Comparison of ENCODE assay signal across 8 cellular contexts in the genomic region with DNA sequence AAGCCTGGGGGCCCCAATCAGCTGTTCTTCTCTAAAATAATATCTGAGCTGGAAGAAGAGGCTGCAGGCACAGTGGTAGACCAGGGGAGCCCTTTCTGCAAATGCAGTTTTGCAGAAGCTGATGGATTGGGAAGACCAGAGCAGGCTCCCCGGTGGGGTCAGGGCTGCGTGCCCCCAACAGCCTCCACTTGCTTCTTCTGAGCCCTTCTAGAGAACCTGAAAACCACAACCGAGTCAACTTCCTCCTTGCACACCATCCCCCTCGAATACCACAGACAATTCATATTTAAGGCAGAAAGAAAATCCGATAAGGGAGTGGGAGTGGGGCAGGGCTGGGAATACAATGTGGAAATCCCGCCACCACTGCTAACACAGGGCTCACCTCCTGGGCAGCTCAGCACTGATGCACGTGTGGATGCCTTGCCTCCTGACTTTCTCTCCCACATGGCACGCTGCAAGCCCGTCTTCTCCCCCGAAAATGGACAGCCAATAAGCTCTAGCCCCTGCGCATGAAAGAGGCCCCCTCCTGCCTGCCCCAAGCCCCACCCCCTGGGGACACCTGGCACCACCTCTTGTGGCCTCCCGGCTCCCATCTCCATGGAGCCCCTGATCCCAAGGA. TPM values are rescaled to one million over a fixed set of nuclear protein-coding genes. Genes with fewer than 3 reads are reported as not detected.
DNase-seq lines count a peak whose midpoint lies in the region; ATAC-seq and TF ChIP-seq lines count a peak whose summit lies in the region.

No MANE protein-coding gene starts in this region.

- H3K36me3 ChIP-seq in heart right ventricle (no peaks in the 10 kb centered on the region), mucosa of descending colon (ENCODE audit: low read depth) (no peaks in the 10 kb centered on the region)

- H3K4me3 ChIP-seq in heart right ventricle (peak overlapping the region in 2 of 10 donors; percentile 22 to 39), mucosa of descending colon (no peak overlapping the region)

- H3K9me3 ChIP-seq in heart right ventricle (no peaks in the 10 kb centered on the region), mucosa of descending colon (no peaks in the 10 kb centered on the region)

- peak overlapping the region; percentile 81 to 97 (median 90) for H3K27ac ChIP-seq in heart right ventricle

- WGBS in heart right ventricle, 2 donors = 60 to 61% methylated on average over 12 of the region's 12 CpGs

- ATAC-seq in heart right ventricle (no peak), Right ventricle myocardium superior (ENCODE audit: poor library complexity) (no peak), mucosa of descending colon (peak; percentile 54), HG02763 (IDR thresholded peaks at IDR 0.05; ENCODE audit: unreplicated experiment) (no peak)

- H3K4me1 ChIP-seq in heart right ventricle (peaks cover 38 to 82% (median 51%) of the 10 kb centered on the region in 9 donors), mucosa of descending colon (ENCODE audit: low read depth) (peaks cover 25% of the 10 kb centered on the region)

- TF ChIP-seq CTCF in heart right ventricle (IDR thresholded peaks at IDR 0.05) (no peak), mucosa of descending colon (IDR thresholded peaks at IDR 0.05) (no peak)

- H3K27me3 ChIP-seq in heart right ventricle = no peaks in the 10 kb centered on the region

- intact Hi-C loops in heart right ventricle (cut with DNase I) = loop anchor here in 1 of 10 donors (2.0 kb wide), 1 partner anchor 13 kb away; no protein-coding TSS in a partner anchor
- intact Hi-C loops in Right ventricle myocardium superior (cut with DNase I) = no loop called here
- intact Hi-C loops in mucosa of descending colon (cut with DNase I, micrococcal nuclease) = no loop called here

- DNase-seq in heart right ventricle = no peak
- DNase-seq in Right ventricle myocardium superior = no peak
- DNase-seq in NCI-H2171 (lab: John Stamatoyannopoulos, UW) = peak; percentile 40
- peak; percentile 21 for DNase-seq in activated T-helper 9 cell treated with anti-CD3 and anti-CD28 coated beads, Interleukin-2, amount 50 U/mL, for 16 hours (ENCODE audit: low read depth)
- no peak for DNase-seq in mucosa of descending colon
- no peak for DNase-seq in AG08395 (ENCODE audit: low spot score)
- DNase-seq in putamen (ENCODE audit: low spot score) = no peak

RNA-seq across cellular contexts. Expression of a gene that starts 25.4 kb away (rescaled TPM):
- total RNA-seq in heart right ventricle (10 to 100 TPM; 18.5 to 60.8 (median 44.7) TPM), Right ventricle myocardium superior (29.3 TPM), mucosa of descending colon (1 to 10 TPM; 2.7 to 7.7 (median 5.6) TPM)
- polyA plus RNA-seq in heart right ventricle = 10 to 100 TPM; 12.7 to 24.0 TPM

RNA-seq across cellular contexts. Expression of a gene that starts 28.7 kb away (rescaled TPM):
- 1 to 10 TPM; 3.2 to 8.2 (median 4.7) TPM for total RNA-seq in heart right ventricle
- 1 to 10 TPM; 2.2 to 2.3 TPM for polyA plus RNA-seq in heart right ventricle
- 4.4 TPM for total RNA-seq in Right ventricle myocardium superior
- 10 to 100 TPM; 13.1 to 19.0 (median 15.5) TPM for total RNA-seq in mucosa of descending colon

Comparison
In these comparisons a context has a peak if more than half of its experiments do, and no peak if none do; other contexts are left out.
1. DNase-seq: peak in NCI-H2171 (single experiment) and activated T-helper 9 cell treated with anti-CD3 and anti-CD28 coated beads, Interleukin-2, amount 50 U/mL, for 16 hours (single experiment); none in heart right ventricle (0 of 2), Right ventricle myocardium superior (single experiment), mucosa of descending colon (0 of 3), AG08395 (single experiment) and putamen (single experiment).